Comparison of ENCODE assay signal across 1 cellular context in genomic region chrX:2474963-2475726, GRCh38.
TF ChIP-seq lines count a peak whose summit lies in the region.

No MANE protein-coding gene starts in this region.

TF ChIP-seq in K562, 482 proteins besides CTCF, POLR2A, EP300 and RAD21 (continued from another document and continues in another):
- no peak for TF ChIP-seq CHD7 (IDR thresholded peaks at IDR 0.05; ENCODE audit: low read depth, low read length)
- no peak for TF ChIP-seq MYBL2 (IDR thresholded peaks at IDR 0.05; ENCODE audit: low read depth)
- TF ChIP-seq MYBL2 (CRISPR knock-in tag; IDR thresholded peaks at IDR 0.05; ENCODE audit: borderline replicate concordance), result no peak
- peak in 1 of 2 experiments; percentile 57 for TF ChIP-seq AFF1 (IDR thresholded peaks at IDR 0.05; ENCODE audit: low read depth in 1 of 2, partially characterized antibody in 2 of 2)
- no peak for TF ChIP-seq ZNF561 (CRISPR knock-in tag; conservative IDR thresholded peaks at IDR 0.05)
- TF ChIP-seq RFX1 (IDR thresholded peaks at IDR 0.05), result no peak
- TF ChIP-seq KHSRP (IDR thresholded peaks at IDR 0.05), result no peak
- no peak for TF ChIP-seq EGR1 (conservative IDR thresholded peaks at IDR 0.05)
- no peak for TF ChIP-seq GATAD2B (IDR thresholded peaks at IDR 0.05; ENCODE audit: borderline replicate concordance)
- TF ChIP-seq ARID1B (IDR thresholded peaks at IDR 0.05), result no peak
- no peak for TF ChIP-seq DEAF1 (CRISPR knock-in tag; IDR thresholded peaks at IDR 0.05)
- no peak for TF ChIP-seq ZBTB11 (CRISPR knock-in tag; IDR thresholded peaks at IDR 0.05)
- no peak for TF ChIP-seq RBFOX2 (IDR thresholded peaks at IDR 0.05; ENCODE audit: low read depth, low read length)
- peak; percentile 83; the same call in 1 of the 2 replicates for TF ChIP-seq RNF2 (IDR thresholded peaks at IDR 0.05)
- TF ChIP-seq MXD1 (CRISPR knock-in tag; IDR thresholded peaks at IDR 0.05; ENCODE audit: borderline replicate concordance, poor library complexity, severe bottlenecking), result no peak
- no peak for TF ChIP-seq BCOR (IDR thresholded peaks at IDR 0.05)
- peak; percentile 67 for TF ChIP-seq CREM (IDR thresholded peaks at IDR 0.05; ENCODE audit: low read depth)
- no peak for TF ChIP-seq ZNF41 (CRISPR knock-in tag; conservative IDR thresholded peaks at IDR 0.05)
- peak; percentile 49 for TF ChIP-seq TFAP4 (CRISPR knock-in tag; IDR thresholded peaks at IDR 0.05; ENCODE audit: borderline replicate concordance)
- no peak for TF ChIP-seq ZMIZ1 (IDR thresholded peaks at IDR 0.05; ENCODE audit: low read depth in 2 of 2, low read length in 2 of 2)
- no peak for TF ChIP-seq WHSC1 (IDR thresholded peaks at IDR 0.05; ENCODE audit: low read length)
- peak; percentile 98 for TF ChIP-seq EHMT2 (IDR thresholded peaks at IDR 0.05)
- TF ChIP-seq CTCFL (IDR thresholded peaks at IDR 0.05; ENCODE audit: borderline replicate concordance, insufficient read depth, low read depth, low read length, poor library complexity, severe bottlenecking), result no peak
